In the genomic region with DNA sequence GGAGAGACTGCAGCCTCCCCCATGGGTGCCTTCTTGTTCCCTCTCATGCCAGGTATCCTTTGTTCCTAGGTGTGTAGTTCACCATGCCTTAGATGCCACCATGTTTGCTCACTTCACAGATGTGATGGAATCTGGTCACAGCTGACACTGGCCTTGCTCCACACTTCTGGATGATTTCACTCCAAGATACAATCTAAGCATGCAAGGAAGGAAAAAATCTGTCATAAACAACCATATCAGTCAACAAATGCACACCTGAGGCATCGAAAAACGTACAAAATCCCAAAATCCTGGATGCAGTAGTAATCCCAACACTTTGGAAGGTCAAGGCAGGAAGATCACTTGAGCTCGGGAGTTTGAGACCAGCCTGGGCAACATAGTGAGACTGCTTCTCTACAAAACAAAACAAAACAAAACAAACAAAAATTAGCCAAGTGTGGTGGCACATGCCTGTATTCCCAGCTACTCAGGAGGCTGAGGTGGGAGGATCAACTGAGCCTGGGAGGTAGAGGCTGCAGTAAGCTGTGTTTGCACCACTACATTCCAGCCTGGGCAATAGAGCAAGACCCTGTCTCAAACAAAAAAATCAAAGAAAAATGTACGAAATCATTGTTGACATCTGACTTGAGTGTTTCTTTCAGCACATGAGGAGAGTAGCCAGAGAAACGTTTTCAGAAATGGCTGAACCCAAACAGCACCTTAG, we compare ENCODE assay signal across 16 cellular contexts. TPM values are rescaled to one million over a fixed set of nuclear protein-coding genes. Genes with fewer than 3 reads are reported as not detected.
DNase-seq lines count a peak whose midpoint lies in the region; ATAC-seq and TF ChIP-seq lines count a peak whose summit lies in the region.
"Had no signal": no experiment of that assay in that cellular context is flagged by ENCODE, and none has a peak within 500 bp of the region (broad histone marks: within the 10 kb centered on the region; RNA-seq: fewer than 3 reads in every experiment).

No MANE protein-coding gene starts in this region.

- H4K5ac ChIP-seq in H9 (ENCODE audit: insufficient read length, low read depth, low read length) = no peak overlapping the region

- no peak overlapping the region for H2BK15ac ChIP-seq in H9 (ENCODE audit: low read depth, low read length)

- no peaks in the 10 kb centered on the region; a peak in 2 of 7 replicates for H3K36me3 Mint-ChIP-seq in H9 (ENCODE audit: insufficient read depth in 1 of 3, low read depth in 3 of 3)
- no peaks in the 10 kb centered on the region for H3K36me3 Mint-ChIP-seq in naive thymus-derived CD4-positive, alpha-beta T cell

- H2BK5ac ChIP-seq in H9 (ENCODE audit: insufficient read length, low read length) = no peak overlapping the region

- no peak overlapping the region for H4K8ac ChIP-seq in H9 (replicated peaks; ENCODE audit: insufficient read length, low read depth, low read length)

- ATAC-seq in naive thymus-derived CD4-positive, alpha-beta T cell = no peak
- ATAC-seq: GM23338 had no signal

- no peak overlapping the region for H3K4me3 Mint-ChIP-seq in H9
- no peak overlapping the region for H3K4me3 Mint-ChIP-seq in naive thymus-derived CD4-positive, alpha-beta T cell
- H3K4me3 Mint-ChIP-seq: CD4-positive, alpha-beta T cell; CD8-positive, alpha-beta memory T cell; GM23338 had no signal

- in situ Hi-C loops in transverse colon (cut with MboI; ENCODE audit: low pct_ligation_motif_present in 1 of 4, low pct_unique_long_range_greater_than_20kb in 1 of 4, low sequenced_read_pairs in 3 of 4) = no loop called here

- no peak overlapping the region for H3K4ac ChIP-seq in H9 (ENCODE audit: low read depth, low read length)

- TF ChIP-seq CTCF in H9 (conservative IDR thresholded peaks at IDR 0.05) = no peak
- TF ChIP-seq CTCF in HEK293 (tag by site-specific recombination; IDR thresholded peaks at IDR 0.05) = no peak
- TF ChIP-seq CTCF in transverse colon (IDR thresholded peaks at IDR 0.05) = no peak

- TF ChIP-seq POLR2A in transverse colon (IDR thresholded peaks at IDR 0.05) = no peak

- TF ChIP-seq EP300 in transverse colon (IDR thresholded peaks at IDR 0.05; ENCODE audit: low read depth) = no peak

- CTCF ChIA-PET in HEK293 (lab: Yijun Ruan, JAX) = interaction anchor here (1.9 kb wide), 1 partner anchor 16 kb away, joined by 7 read pairs; no protein-coding TSS in a partner anchor
- CTCF ChIA-PET in naive thymus-derived CD4-positive, alpha-beta T cell (lab: Charles Lee) = no interaction called here

- no peaks in the 10 kb centered on the region for H3K27me3 Mint-ChIP-seq in H9 (ENCODE audit: low read depth)
- peaks cover under 1 to 12% (median 7%) of the 10 kb centered on the region in 5 donors for H3K27me3 Mint-ChIP-seq in naive thymus-derived CD4-positive, alpha-beta T cell

- no peak overlapping the region for H2BK20ac ChIP-seq in H9 (ENCODE audit: low read depth, low read length, poor library complexity, severe bottlenecking)

- POLR2A ChIA-PET in HEK293 (lab: Yijun Ruan, JAX) = interaction anchor here (0.6 kb wide), 1 partner anchor 121 kb away, joined by 7 read pairs; no protein-coding TSS in a partner anchor
- POLR2A ChIA-PET in naive thymus-derived CD4-positive, alpha-beta T cell (lab: Charles Lee) = no interaction called here

- no peaks in the 10 kb centered on the region for H3K23me2 ChIP-seq in H9 (ENCODE audit: insufficient read length, low read depth, low read length, poor library complexity, severe bottlenecking)

- WGBS in H9 (ENCODE audit: extremely low coverage, insufficient read length, low lambda C conversion rate) = no CpG with 5 or more reads among the region's 5 CpGs
- 79 to 83% methylated on average over 4 to 5 of the region's 5 CpGs for WGBS in transverse colon (ENCODE audit: low coverage in 1 of 2), 2 donors

- H3K4me1 ChIP-seq in H9 (ENCODE audit: insufficient read depth, low read length) (no peaks in the 10 kb centered on the region; the same call in 1 of the 2 replicates), HEK293 (ENCODE audit: control insufficient read depth, insufficient read depth, low read length) (no peaks in the 10 kb centered on the region), transverse colon (peaks cover 0 to 27% (median 17%) of the 10 kb centered on the region in 4 donors)
- no peaks in the 10 kb centered on the region for H3K4me1 ChIP-seq in naive thymus-derived CD4-positive, alpha-beta T cell (ENCODE audit: control insufficient read depth in 2 of 2, insufficient read depth in 2 of 2, low read length in 2 of 2)
- H3K4me1 ChIP-seq: HAP-1 had no signal

- H3K36me3 ChIP-seq in HEK293 (ENCODE audit: control insufficient read depth in 2 of 2, insufficient read depth in 1 of 2, low read length in 2 of 2) (no peaks in the 10 kb centered on the region), transverse colon (no peaks in the 10 kb centered on the region)
- no peaks in the 10 kb centered on the region for H3K36me3 ChIP-seq in naive thymus-derived CD4-positive, alpha-beta T cell (ENCODE audit: control insufficient read depth in 2 of 3, insufficient read depth in 3 of 3, low read length in 3 of 3)
- H3K36me3 ChIP-seq: HAP-1 had no signal

- H3K9ac ChIP-seq in H9 (ENCODE audit: extremely low read depth, insufficient read length, low read length) = no peak overlapping the region

- H3T11ph ChIP-seq in H9 (ENCODE audit: low read length) = no peak overlapping the region

- H3K9me3 ChIP-seq in H9 (ENCODE audit: control insufficient read depth, low read depth, low read length) (no peaks in the 10 kb centered on the region), HEK293 (ENCODE audit: control insufficient read depth, insufficient read depth, low read depth, low read length) (no peaks in the 10 kb centered on the region; the same call in 1 of the 2 replicates), transverse colon (no peaks in the 10 kb centered on the region)
- no peaks in the 10 kb centered on the region for H3K9me3 ChIP-seq in naive thymus-derived CD4-positive, alpha-beta T cell (ENCODE audit: control insufficient read depth in 2 of 3, low read length in 3 of 3)
- H3K9me3 ChIP-seq: HAP-1 had no signal

- H4K20me1 ChIP-seq in H9 (ENCODE audit: control insufficient read depth, insufficient read depth, insufficient read length) = no peaks in the 10 kb centered on the region

- H3K79me1 ChIP-seq in H9 (ENCODE audit: insufficient read depth, low read depth, low read length, poor library complexity, severe bottlenecking) = no peaks in the 10 kb centered on the region

- no peak overlapping the region for H2AK5ac ChIP-seq in H9 (ENCODE audit: insufficient read length, low read length)

- H3K79me2 ChIP-seq in H9 (ENCODE audit: insufficient read depth, low read length) = no peaks in the 10 kb centered on the region

- H3K27me3 ChIP-seq in H9 (ENCODE audit: insufficient read depth, low read length) = no peaks in the 10 kb centered on the region
- H3K27me3 ChIP-seq in transverse colon = no peaks in the 10 kb centered on the region
- H3K27me3 ChIP-seq in naive thymus-derived CD4-positive, alpha-beta T cell (ENCODE audit: control insufficient read depth in 2 of 2, insufficient read depth in 2 of 2, low read length in 2 of 2) = no peaks in the 10 kb centered on the region

- no peak overlapping the region for H3K4me2 ChIP-seq in H9 (ENCODE audit: insufficient read depth, insufficient read length, low read length)
- H3K4me2 ChIP-seq: GM23338 had no signal

- H3K27ac Mint-ChIP-seq in H9 = peak overlapping the region in 1 of 3 experiments; percentile 56; a peak in 1 of 7 replicates
- H3K27ac Mint-ChIP-seq in naive thymus-derived CD4-positive, alpha-beta T cell = no peak overlapping the region
- H3K27ac Mint-ChIP-seq: CD4-positive, alpha-beta T cell; CD8-positive, alpha-beta memory T cell; GM23338 had no signal

- peaks cover 0 to 3% of the 10 kb centered on the region in 2 experiments; a peak in 2 of 5 replicates for H3K9me3 Mint-ChIP-seq in H9
- H3K9me3 Mint-ChIP-seq in naive thymus-derived CD4-positive, alpha-beta T cell = peaks cover 0 to 5% (median 0%) of the 10 kb centered on the region in 11 donors
- H3K9me3 Mint-ChIP-seq: CD4-positive, alpha-beta T cell; GM23338 had no signal

- H3K27ac ChIP-seq in H9 (ENCODE audit: insufficient read length, low read depth, low read length) (no peak overlapping the region), HEK293 (ENCODE audit: extremely low read depth, low read depth, low read length) (no peak overlapping the region), transverse colon (peak overlapping the region; percentile 79 to 84 (median 81))
- no peak overlapping the region for H3K27ac ChIP-seq in naive thymus-derived CD4-positive, alpha-beta T cell (ENCODE audit: low read depth, low read length)
- H3K27ac ChIP-seq: C4-2B had no signal

- no peak overlapping the region for H2BK12ac ChIP-seq in H9 (ENCODE audit: insufficient read length, low read depth, low read length)

- intact Hi-C loops in transverse colon (cut with DNase I; ENCODE audit: low total_unique reads) = loop anchor here (1.0 kb wide), 1 partner anchor 25 kb away; no protein-coding TSS in a partner anchor
- intact Hi-C loops in naive thymus-derived CD4-positive, alpha-beta T cell (cut with micrococcal nuclease) = no loop called here

- H3K23ac ChIP-seq in H9 (ENCODE audit: insufficient read length, low read depth, low read length) = no peak overlapping the region

- no peak overlapping the region; the same call in 1 of the 2 replicates for H3K14ac ChIP-seq in H9 (ENCODE audit: insufficient read depth, low read length)

- H3K18ac ChIP-seq in H9 (ENCODE audit: insufficient read length, low read depth, low read length) = no peak overlapping the region

- DNase-seq in H9 (peak; percentile 0), ecto neural progenitor cell (ENCODE audit: low spot score) (peak; percentile 7), transverse colon (no peak), NCI-H1417 (lab: John Stamatoyannopoulos, UW) (no peak), C1 segment of cervical spinal cord (lab: John Stamatoyannopoulos, UW) (no peak)
- no peak for DNase-seq in naive thymus-derived CD4-positive, alpha-beta T cell
- DNase-seq: CD4-positive, alpha-beta T cell; CD8-positive, alpha-beta memory T cell; DMS53; DMS79 treated with DMSO at 0.1 percent for 48 hours; GF-D8 had no signal

- H3K4me3 ChIP-seq in HEK293 (ENCODE audit: low read depth, low read length) = no peak overlapping the region
- H3K4me3 ChIP-seq in transverse colon = no peak overlapping the region
- no peak overlapping the region for H3K4me3 ChIP-seq in naive thymus-derived CD4-positive, alpha-beta T cell (ENCODE audit: low read length)
- H3K4me3 ChIP-seq: GM23338, HAP-1 had no signal

- no peak overlapping the region for H4K91ac ChIP-seq in H9 (ENCODE audit: insufficient read length, low read depth, low read length)

- no peak overlapping the region for H2BK120ac ChIP-seq in H9 (ENCODE audit: low read depth, low read length, poor library complexity, severe bottlenecking)

- H3K56ac ChIP-seq in H9 (ENCODE audit: insufficient read length, low read depth, low read length) = no peak overlapping the region

- H2AFZ ChIP-seq in H9 (ENCODE audit: low read length) = no peak overlapping the region
- H2AFZ ChIP-seq: GM23338 had no signal

- H3K4me1 Mint-ChIP-seq in H9 = peaks cover 17 to 19% of the 10 kb centered on the region in 2 experiments
- H3K4me1 Mint-ChIP-seq in naive thymus-derived CD4-positive, alpha-beta T cell = peaks cover 0 to 10% (median 0%) of the 10 kb centered on the region in 7 donors
- H3K4me1 Mint-ChIP-seq: CD8-positive, alpha-beta memory T cell had no signal

RNA-seq across cellular contexts. Expression of a gene that starts 17.1 kb away (rescaled TPM):
- 192 and 193 TPM in 2 replicates for total RNA-seq in H9 (2021)
- total RNA-seq in transverse colon = 100 to 1,000 TPM; 278 to 549 (median 404) TPM
- 1 to 10 TPM in 2 of 5 experiments, under 1 TPM in 1, not detected in 2; 0.49 to 2.3 (median 1.8) TPM for total RNA-seq in naive thymus-derived CD4-positive, alpha-beta T cell
- polyA plus RNA-seq in naive thymus-derived CD4-positive, alpha-beta T cell = not detected
- polyA plus RNA-seq: CD8-positive, alpha-beta memory T cell had no signal

RNA-seq across cellular contexts. Expression of a gene that starts 59.9 kb away (rescaled TPM):
- total RNA-seq in H9 (2021) (15.1 and 16.1 TPM in 2 replicates), transverse colon (100 to 1,000 TPM in 3 of 4 donors, 10 to 100 TPM in 1; 71.1 to 126 (median 119) TPM)
- total RNA-seq in naive thymus-derived CD4-positive, alpha-beta T cell = 10 to 100 TPM; 15.8 to 29.3 (median 26.8) TPM
- polyA plus RNA-seq in naive thymus-derived CD4-positive, alpha-beta T cell = 1 to 10 TPM; 4.4 to 5.6 TPM
- total RNA-seq: A172 had no signal

Comparison
In these comparisons a context has a peak if more than half of its experiments do, and no peak if none do; other contexts are left out.
1. DNase-seq: peak in H9 (single experiment) and ecto neural progenitor cell (single experiment); none in transverse colon (single experiment), naive thymus-derived CD4-positive, alpha-beta T cell (0 of 9), NCI-H1417 (0 of 3) and C1 segment of cervical spinal cord (0 of 14).
2. H3K27ac ChIP-seq: peak in transverse colon (4 of 4); none in H9 (single experiment), HEK293 (single experiment) and naive thymus-derived CD4-positive, alpha-beta T cell (single experiment).
3. RNA of a gene that starts 17.1 kb away (total RNA-seq): 278 to 549 TPM in transverse colon and 192 to 193 TPM in H9; 0.49 to 2.3 TPM in naive thymus-derived CD4-positive, alpha-beta T cell; every median in the first group is over 10 times any median in the second.